ENCODE assay signal across 34 cellular contexts in genomic region chr18:36358141-36358540, GRCh38.
"Had no signal": no experiment of that assay in that cellular context is flagged by ENCODE, and none has a peak within 500 bp of the region (broad histone marks: within the 10 kb centered on the region; RNA-seq: fewer than 3 reads in every experiment).

No MANE protein-coding gene starts in this region.

- H3K27me3 ChIP-seq: MG63 had no signal

- H3K27ac ChIP-seq: KMS-11 had no signal

- H3K9ac ChIP-seq: KMS-11 had no signal

- H3K9me3 ChIP-seq: MG63 had no signal

- H3K4me2 ChIP-seq: KMS-11 had no signal

- H3K36me3 ChIP-seq: MG63 had no signal

- DNase-seq: Karpas-422, Kasumi-1, KG1, MG63, MM.1S, MV-4-11, NCI-H1048, NCI-H1092, NCI-H1092 treated with DMSO at 0.1 percent for 48 hours, NCI-H1105, NCI-H1105 treated with DMSO at 0.1 percent for 48 hours, NCI-H1417, NCI-H1417 treated with DMSO at 0.1 percent for 48 hours, NCI-H1436, NCI-H1436 treated with DMSO at 0.1 percent for 48 hours, NCI-H146, NCI-H1694, NCI-H1694 treated with DMSO at 0.1 percent for 48 hours, NCI-H187, NCI-H187 treated with DMSO at 0.1 percent for 48 hours, NCI-H1930, NCI-H2029, NCI-H2029 treated with DMSO at 0.1 percent for 48 hours, NCI-H2081, NCI-H2081 treated with DMSO at 0.1 percent for 48 hours, NCI-H2107, NCI-H2171, NCI-H2171 treated with DMSO at 0.1 percent for 48 hours, NCI-H2227 treated with DMSO at 0.1 percent for 48 hours, NCI-H226, NCI-H345, NCI-H446, NCI-H446 treated with DMSO at 0.1 percent for 48 hours had no signal

- H3K4me3 ChIP-seq: MG63 had no signal
